Comparison of ENCODE assay signal across 2 cellular contexts in the genomic region with DNA sequence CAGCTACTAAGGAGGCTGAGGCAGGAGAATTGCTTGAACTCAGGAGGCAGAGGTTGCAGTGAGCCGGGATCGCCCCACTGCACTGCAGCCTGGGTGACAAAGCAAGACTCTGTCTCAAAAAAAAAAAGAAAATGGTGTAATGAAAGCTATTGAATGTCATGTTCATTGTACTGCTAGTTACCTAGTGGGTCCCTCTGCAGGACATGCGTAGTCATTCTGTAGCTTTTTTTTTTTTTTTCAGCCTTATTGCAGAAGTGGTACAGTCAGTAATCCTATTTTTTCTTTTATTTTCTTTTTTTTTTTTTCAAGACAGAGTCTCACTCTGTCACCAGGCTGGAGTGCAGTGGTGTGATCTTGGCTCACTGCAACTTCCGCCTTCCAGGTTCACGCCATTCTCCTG. TPM values are rescaled to one million over a fixed set of nuclear protein-coding genes. Genes with fewer than 3 reads are reported as not detected.
"Had no signal": no experiment of that assay in that cellular context is flagged by ENCODE, and none has a peak within 500 bp of the region (broad histone marks: within the 10 kb centered on the region; RNA-seq: fewer than 3 reads in every experiment).

No MANE protein-coding gene starts in this region.

RNA-seq across cellular contexts. Expression of gene ITPKA, which starts 54.9 kb away (rescaled TPM):
- total RNA-seq: natural killer cell, tibial nerve had no signal
